In the genomic region with DNA sequence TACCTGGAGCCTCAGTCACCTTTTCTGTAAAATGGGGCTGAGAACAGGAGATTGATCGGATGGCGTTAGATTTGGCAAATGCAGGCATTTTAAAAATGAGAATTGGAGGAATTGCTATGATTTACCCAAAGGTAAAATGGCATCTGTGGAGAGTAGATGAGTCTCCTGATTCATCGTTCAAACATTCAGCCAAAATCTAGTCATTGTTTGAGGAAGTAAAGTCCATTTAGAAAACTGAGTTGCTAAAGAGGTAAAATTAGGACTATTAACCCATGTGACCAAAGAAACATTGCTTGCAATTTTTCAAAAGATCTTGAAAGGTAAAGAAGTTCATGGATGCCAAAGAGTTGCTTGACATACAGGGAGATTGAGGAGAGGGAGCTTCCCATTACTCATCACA, we compare ENCODE assay signal across 27 cellular contexts.
"Had no signal": no experiment of that assay in that cellular context is flagged by ENCODE, and none has a peak within 500 bp of the region (broad histone marks: within the 10 kb centered on the region; RNA-seq: fewer than 3 reads in every experiment).

No MANE protein-coding gene starts in this region.

- ATAC-seq: activated CD4-positive, CD25-positive, alpha-beta regulatory T cell treated with anti-CD3 and anti-CD28 coated beads, Interleukin-2, amount 50 U/mL, for 24 hours; activated CD8-positive, alpha-beta T cell treated with anti-CD3 and anti-CD28 coated beads for 36 hours; activated T-cell treated with anti-CD3 and anti-CD28 coated beads, Interleukin-2, amount 50 U/mL, for 4 hours; activated T-helper 17 cell treated with anti-CD3 and anti-CD28 coated beads, Interleukin-2, amount 50 U/mL, for 72 hours; effector memory CD8-positive, alpha-beta T cell; gastroesophageal sphincter had no signal

- H3K36me3 Mint-ChIP-seq: activated naive CD8-positive, alpha-beta T cell had no signal

- H3K9me3 Mint-ChIP-seq: activated B cell treated with CpG ODN at 0.5 μM for 24 hours; activated CD8-positive, alpha-beta T cell treated with anti-CD3 and anti-CD28 coated beads for 36 hours; activated T-cell treated with anti-CD3 and anti-CD28 coated beads, Interleukin-2, amount 50 U/mL, for 4 hours had no signal

- H3K4me3 ChIP-seq: esophagus squamous epithelium, gastroesophageal sphincter had no signal

- H3K9me3 ChIP-seq: esophagus squamous epithelium, gastroesophageal sphincter had no signal

- H3K27me3 Mint-ChIP-seq: activated B cell treated with CpG ODN at 0.5 μM for 24 hours; activated CD8-positive, alpha-beta T cell treated with anti-CD3 and anti-CD28 coated beads for 36 hours; activated naive CD8-positive, alpha-beta T cell; activated T-helper 17 cell treated with anti-CD3 and anti-CD28 coated beads, Interleukin-2, amount 50 U/mL, for 72 hours; effector memory CD8-positive, alpha-beta T cell had no signal

- DNase-seq: activated B cell treated with CpG ODN at 0.5 μM for 24 hours; activated CD4-positive, alpha-beta T cell treated with anti-CD3 and anti-CD28 coated beads for 48 hours; activated CD4-positive, alpha-beta T cell treated with anti-CD3 and anti-CD28 coated beads, Interleukin-2, amount 50 U/mL, for 1 hour; activated CD4-positive, alpha-beta T cell treated with anti-CD3 and anti-CD28 coated beads, Interleukin-2, amount 50 U/mL, for 48 hours; activated CD8-positive, alpha-beta memory T cell treated with anti-CD3 and anti-CD28 coated beads for 24 hours; activated CD8-positive, alpha-beta T cell treated with anti-CD3 and anti-CD28 coated beads for 36 hours; activated effector memory CD4-positive, alpha-beta T cell treated with Interleukin-2 at 50 U/mL for 16 hours; activated gamma-delta T cell treated with Interleukin-2 at 50 U/mL for 16 hours; activated naive CD4-positive, alpha-beta T cell treated with anti-CD3 and anti-CD28 coated beads, Interleukin-2, amount 50 U/mL, for 16 hours; activated naive CD4-positive, alpha-beta T cell treated with Interleukin-2 at 50 U/mL for 16 hours; activated T-cell treated with anti-CD3 and anti-CD28 coated beads, Interleukin-2, amount 50 U/mL, for 4 hours; amniotic stem cell; anterior cingulate cortex; caudate nucleus; cortex of kidney; dermis blood vessel endothelial cell; effector CD4-positive, alpha-beta T cell; effector memory CD8-positive, alpha-beta T cell; esophagus squamous epithelium; foreskin melanocyte; T-helper 2 cell had no signal

- H3K4me3 Mint-ChIP-seq: activated B cell treated with CpG ODN at 0.5 μM for 24 hours; activated CD8-positive, alpha-beta T cell treated with anti-CD3 and anti-CD28 coated beads for 36 hours; activated naive CD8-positive, alpha-beta T cell; activated T-cell treated with anti-CD3 and anti-CD28 coated beads, Interleukin-2, amount 50 U/mL, for 4 hours; activated T-helper 17 cell treated with anti-CD3 and anti-CD28 coated beads, Interleukin-2, amount 50 U/mL, for 72 hours; effector memory CD8-positive, alpha-beta T cell had no signal

- H3K27ac Mint-ChIP-seq: activated B cell treated with CpG ODN at 0.5 μM for 24 hours; activated CD8-positive, alpha-beta T cell treated with anti-CD3 and anti-CD28 coated beads for 36 hours; activated naive CD8-positive, alpha-beta T cell; activated T-helper 17 cell treated with anti-CD3 and anti-CD28 coated beads, Interleukin-2, amount 50 U/mL, for 72 hours; effector memory CD8-positive, alpha-beta T cell had no signal

- H3K4me1 Mint-ChIP-seq: activated B cell treated with CpG ODN at 0.5 μM for 24 hours; activated T-helper 17 cell treated with anti-CD3 and anti-CD28 coated beads, Interleukin-2, amount 50 U/mL, for 72 hours had no signal

- H3K27me3 ChIP-seq: esophagus squamous epithelium, gastroesophageal sphincter had no signal

- H3K27ac ChIP-seq: epithelial cell of prostate, esophagus squamous epithelium, gastroesophageal sphincter, VCaP had no signal
